Comparison of ENCODE assay signal across 9 cellular contexts in genomic region chr5:75052461-75053285, GRCh38. TPM values are rescaled to one million over a fixed set of nuclear protein-coding genes. Genes with fewer than 3 reads are reported as not detected.
DNase-seq lines count a peak whose midpoint lies in the region; ATAC-seq and TF ChIP-seq lines count a peak whose summit lies in the region.
"Had no signal": no experiment of that assay in that cellular context is flagged by ENCODE, and none has a peak within 500 bp of the region (broad histone marks: within the 10 kb centered on the region; RNA-seq: fewer than 3 reads in every experiment).

Gene GCNT4 (minus strand): TSS chr5:75052558. CDS start chr5:75030037, 22,521 bp downstream.

- intact Hi-C loops in adrenal gland (cut with DNase I) (loop anchor here in 1 of 2 donors (10.0 kb wide), 1 partner anchor 182 kb away; the partner anchor contains the start of gene ANKRD31), left ventricle myocardium inferior (cut with micrococcal nuclease) (no loop called here)

- H3K4me3 ChIP-seq in adrenal gland (peak within 1 kb of the TSS; percentile 42 to 89 (median 71)), left ventricle myocardium inferior (peak within 1 kb of the TSS; percentile 88), rectal smooth muscle tissue (ENCODE audit: low read length) (peak within 1 kb of the TSS; percentile 87)

- H3K27ac ChIP-seq in adrenal gland = peak within 1 kb of the TSS; percentile 72 to 96 (median 91)
- H3K27ac ChIP-seq in left ventricle myocardium inferior (replicated peaks) = peak within 1 kb of the TSS; percentile 92
- peak within 1 kb of the TSS; percentile 76 for H3K27ac ChIP-seq in rectal smooth muscle tissue (ENCODE audit: low read depth, low read length)
- H3K27ac ChIP-seq: C4-2B had no signal

- H3K9me3 ChIP-seq in adrenal gland (replicated peaks in 1 of 3) (no peaks in the 10 kb centered on the region), left ventricle myocardium inferior (replicated peaks) (no peaks in the 10 kb centered on the region)

- H3K36me3 ChIP-seq in adrenal gland (replicated peaks in 1 of 2) (no peaks in the 10 kb centered on the region), left ventricle myocardium inferior (no peaks in the 10 kb centered on the region), rectal smooth muscle tissue (ENCODE audit: control insufficient read depth, insufficient read depth, low read length) (no peaks in the 10 kb centered on the region)

- DNase-seq in NCI-H1105 treated with DMSO at 0.1 percent for 48 hours (lab: John Stamatoyannopoulos, UW) (peak; percentile 4), NCI-H1105 (lab: John Stamatoyannopoulos, UW) (no peak), RPMI8226 (peak; percentile 58), adrenal gland (peak; percentile 55 to 63 (median 60)), left ventricle myocardium inferior (peak; percentile 54), HPDE6-E6E7 (ENCODE audit: extremely low spot score) (no peak)

- TF ChIP-seq CTCF in adrenal gland (IDR thresholded peaks at IDR 0.05) = no peak
- TF ChIP-seq CTCF in left ventricle myocardium inferior (IDR thresholded peaks at IDR 0.05; ENCODE audit: borderline replicate concordance) = no peak

- peak; percentile 21 to 46 for TF ChIP-seq POLR2A in adrenal gland (IDR thresholded peaks at IDR 0.05)

- H3K4me1 ChIP-seq in adrenal gland (replicated peaks in 1 of 2) (peaks cover 0 to 15% of the 10 kb centered on the region in 2 donors), left ventricle myocardium inferior (peaks cover 49% of the 10 kb centered on the region), rectal smooth muscle tissue (ENCODE audit: control insufficient read depth, insufficient read depth, low read length) (peaks cover 13% of the 10 kb centered on the region)

- ATAC-seq in GM21576 (IDR thresholded peaks at IDR 0.05; ENCODE audit: unreplicated experiment) = no peak

- no peaks in the 10 kb centered on the region for H3K27me3 ChIP-seq in adrenal gland
- H3K27me3 ChIP-seq in left ventricle myocardium inferior (ENCODE audit: low read depth) = peaks cover 6% of the 10 kb centered on the region
- no peaks in the 10 kb centered on the region for H3K27me3 ChIP-seq in rectal smooth muscle tissue (ENCODE audit: control insufficient read depth, insufficient read depth, low read length)

- WGBS in adrenal gland, 4 donors = 0 to 4% (median 0%) methylated on average over 3 to 103 of the region's 103 CpGs

- H3K9ac ChIP-seq in rectal smooth muscle tissue (ENCODE audit: low read length) = peak within 1 kb of the TSS; percentile 46

RNA-seq across cellular contexts. Expression of gene GCNT4, which starts in this region (rescaled TPM):
- total RNA-seq in adrenal gland (1 to 10 TPM in 5 of 8 donors, under 1 TPM in 3; 0.24 to 2.8 (median 1.4) TPM), left ventricle myocardium inferior (0.27 TPM)
- under 1 TPM; 0.27 to 0.60 (median 0.32) TPM for polyA plus RNA-seq in adrenal gland

Comparison
In these comparisons a context has a peak if more than half of its experiments do, and no peak if none do; other contexts are left out.
1. DNase-seq: peak in NCI-H1105 treated with DMSO at 0.1 percent for 48 hours (single experiment), RPMI8226 (single experiment) and adrenal gland (7 of 7); none in NCI-H1105 (single experiment) and HPDE6-E6E7 (single experiment).
2. Peak in DNase-seq, H3K4me3 ChIP-seq and H3K27ac ChIP-seq in left ventricle myocardium inferior; RNA of the gene not detected or under 1 TPM.
3. Peak in every context shown above with its lines, with median percentiles within 50 percentile points of each other: H3K27ac ChIP-seq and H3K4me3 ChIP-seq.